ENCODE assay signal across 8 cellular contexts in the genomic region with DNA sequence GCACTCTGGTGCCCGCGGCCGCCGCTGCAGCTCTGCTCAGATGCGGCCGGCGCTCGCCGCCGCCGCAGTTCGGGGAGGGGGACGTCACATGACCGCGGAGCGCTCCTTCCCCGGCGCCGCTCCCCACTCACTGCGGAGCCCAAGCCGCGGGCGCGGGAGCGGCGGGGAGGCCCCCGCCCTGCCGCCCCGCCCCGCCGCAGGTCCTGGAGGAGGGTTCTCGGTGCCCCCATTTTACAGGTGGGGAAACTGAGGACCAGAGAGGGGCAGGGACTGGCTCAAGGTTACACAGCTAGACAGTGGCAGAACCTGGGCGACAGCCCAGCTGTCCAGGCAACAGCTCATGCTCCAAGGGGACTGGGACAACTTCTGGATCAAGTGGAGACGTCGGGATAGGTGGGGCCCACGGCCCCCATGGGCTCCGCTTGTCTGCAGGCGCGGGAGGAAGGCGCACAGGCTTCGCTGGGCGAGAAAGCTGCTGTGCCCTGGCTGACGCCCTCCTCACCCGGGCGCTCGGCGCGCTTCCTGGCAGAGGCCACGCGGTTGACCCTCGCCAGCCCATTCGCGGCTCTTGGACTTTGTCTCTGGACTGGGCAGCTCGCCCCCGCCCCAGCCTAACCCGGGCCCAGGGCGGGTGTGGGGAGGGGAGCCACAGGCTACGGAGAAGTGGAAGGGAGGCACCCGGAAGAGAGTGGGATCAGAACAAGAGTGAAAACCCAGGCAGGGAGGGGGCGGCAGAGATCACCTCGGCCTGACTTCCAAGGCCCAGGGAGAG. TPM values are rescaled to one million over a fixed set of nuclear protein-coding genes. Genes with fewer than 3 reads are reported as not detected.
A peak's percentile ranks its signal among the peaks of the same experiment; 100 is the strongest.
DNase-seq lines count a peak whose midpoint lies in the region; ATAC-seq and TF ChIP-seq lines count a peak whose summit lies in the region.

A gene (minus strand): TSS at position 71 of the 772 bp plus-strand sequence. CDS start 49,325 bp downstream, outside the sequence.

- H3K9ac ChIP-seq in SK-N-SH = no peak within 1 kb of the TSS

- TF ChIP-seq EP300 in SK-N-SH (IDR thresholded peaks at IDR 0.05; ENCODE audit: borderline replicate concordance in 1 of 2, low read depth in 1 of 2, low read length in 1 of 2) = no peak

- CTCF ChIA-PET in SK-N-SH (lab: Yijun Ruan, JAX) = interaction anchor here (0.6 to 1.7 kb wide), 5 partner anchors 9 to 34 kb away, joined by 3 to 11 read pairs (median 3); no protein-coding TSS in a partner anchor

- no peak within 1 kb of the TSS for H3K27ac Mint-ChIP-seq in chondrocyte (ENCODE audit: unreplicated experiment)

- no peaks in the 10 kb centered on the region for H3K36me3 Mint-ChIP-seq in chondrocyte (ENCODE audit: low read depth)

- H4K20me1 ChIP-seq in SK-N-SH (ENCODE audit: insufficient read depth) = peaks cover 7% of the 10 kb centered on the region; the same call in 1 of the 2 replicates

- TF ChIP-seq CTCF in SK-N-SH (IDR thresholded peaks at IDR 0.05) (no peak), chondrocyte (IDR thresholded peaks at IDR 0.05) (peak; percentile 36), lower lobe of right lung (IDR thresholded peaks at IDR 0.05) (no peak)

- TF ChIP-seq RAD21 in SK-N-SH (IDR thresholded peaks at IDR 0.05; ENCODE audit: low read length) = no peak

- H3K27ac ChIP-seq in SK-N-SH (ENCODE audit: low read depth in 2 of 2, low read length in 1 of 2) (no peak within 1 kb of the TSS), lower lobe of right lung (no peak within 1 kb of the TSS), temporal lobe (ENCODE audit: low read depth, low read length) (peak within 1 kb of the TSS; percentile 69)

- H3K9me2 ChIP-seq in SK-N-SH = no peaks in the 10 kb centered on the region

- H3K9me3 Mint-ChIP-seq in chondrocyte (ENCODE audit: low read depth) = no peaks in the 10 kb centered on the region

- no peaks in the 10 kb centered on the region for H3F3A ChIP-seq in SK-N-SH (replicated peaks; ENCODE audit: insufficient read depth)

- H3K9me3 ChIP-seq in SK-N-SH (no peaks in the 10 kb centered on the region), lower lobe of right lung (no peaks in the 10 kb centered on the region)

- WGBS in SK-N-SH (ENCODE audit: low lambda C conversion rate) = 74% methylated on average over 26 of the region's 61 CpGs

- H3K4me3 ChIP-seq in SK-N-SH (ENCODE audit: low read depth in 2 of 2, low read length in 1 of 2) (peak within 1 kb of the TSS in 1 of 2 experiments; percentile 44; a peak in 2 of 4 replicates), lower lobe of right lung (peak within 1 kb of the TSS; percentile 46)

- H3K4me3 Mint-ChIP-seq in chondrocyte (ENCODE audit: unreplicated experiment) = peak within 1 kb of the TSS; percentile 48

- H3K4me1 ChIP-seq in SK-N-SH (ENCODE audit: control insufficient read depth in 1 of 2, insufficient read depth in 2 of 2, low read depth in 1 of 2, low read length in 1 of 2) (peaks cover 9 to 30% of the 10 kb centered on the region in 2 experiments; a peak in 3 of 4 replicates), lower lobe of right lung (peaks cover 50% of the 10 kb centered on the region)

- H3K27me3 ChIP-seq in SK-N-SH (ENCODE audit: insufficient read depth) = peaks cover 8% of the 10 kb centered on the region; the same call in 1 of the 2 replicates
- H3K27me3 ChIP-seq in lower lobe of right lung (ENCODE audit: low read depth) = peaks cover 50% of the 10 kb centered on the region

- H2AFZ ChIP-seq in SK-N-SH (ENCODE audit: low read depth) = no peak within 1 kb of the TSS

- H3K4me2 ChIP-seq in SK-N-SH = peak within 1 kb of the TSS; percentile 71; the same call in 1 of the 2 replicates

- intact Hi-C loops in lower lobe of right lung (cut with DNase I) = no loop called here

- H3K36me3 ChIP-seq in SK-N-SH (replicated peaks in 1 of 2; ENCODE audit: control insufficient read depth in 1 of 2, insufficient read depth in 2 of 2, low read length in 1 of 2) (no peaks in the 10 kb centered on the region), lower lobe of right lung (no peaks in the 10 kb centered on the region)

- peaks cover under 1% of the 10 kb centered on the region for H3K27me3 Mint-ChIP-seq in chondrocyte (ENCODE audit: low read depth)

- POLR2A ChIA-PET in SK-N-SH (lab: Yijun Ruan, JAX) = no interaction called here

- H3K4me1 Mint-ChIP-seq in chondrocyte (ENCODE audit: low read depth) = peaks cover 37% of the 10 kb centered on the region

- no peaks in the 10 kb centered on the region for H3K79me2 ChIP-seq in SK-N-SH (ENCODE audit: insufficient read depth)

- ATAC-seq in lower lobe of right lung = peak; percentile 66 to 70
- ATAC-seq in GM18519 (IDR thresholded peaks at IDR 0.05; ENCODE audit: low FRiP score, unreplicated experiment) = no peak
- no peak for ATAC-seq in GM18498 (IDR thresholded peaks at IDR 0.05; ENCODE audit: unreplicated experiment)

- peak; percentile 35 to 48 for DNase-seq in stimulated activated CD4-positive, alpha-beta T cell treated with anti-CD3 and anti-CD28 coated beads, Interleukin-2, amount 100 ng/mL, for 24 hours
- no peak for DNase-seq in stimulated activated CD4-positive, alpha-beta T cell treated with anti-CD3 and anti-CD28 coated beads, Interleukin-12 subunit alpha, Interleukin-12 subunit beta, amount 100 ng/mL, for 4 hours
- peak; percentile 86 for DNase-seq in SK-N-SH
- peak; percentile 84 for DNase-seq in chondrocyte (ENCODE audit: low spot score)
- peak; percentile 63 for DNase-seq in lower lobe of right lung

TF ChIP-seq in SK-N-SH, 30 proteins besides CTCF, POLR2A, EP300 and RAD21:
- no peak for TF ChIP-seq RXRA (IDR thresholded peaks at IDR 0.05; ENCODE audit: borderline replicate concordance, low read depth)
- no peak for TF ChIP-seq MXI1 (IDR thresholded peaks at IDR 0.05; ENCODE audit: low read depth, low read length)
- TF ChIP-seq, protein P1, sequence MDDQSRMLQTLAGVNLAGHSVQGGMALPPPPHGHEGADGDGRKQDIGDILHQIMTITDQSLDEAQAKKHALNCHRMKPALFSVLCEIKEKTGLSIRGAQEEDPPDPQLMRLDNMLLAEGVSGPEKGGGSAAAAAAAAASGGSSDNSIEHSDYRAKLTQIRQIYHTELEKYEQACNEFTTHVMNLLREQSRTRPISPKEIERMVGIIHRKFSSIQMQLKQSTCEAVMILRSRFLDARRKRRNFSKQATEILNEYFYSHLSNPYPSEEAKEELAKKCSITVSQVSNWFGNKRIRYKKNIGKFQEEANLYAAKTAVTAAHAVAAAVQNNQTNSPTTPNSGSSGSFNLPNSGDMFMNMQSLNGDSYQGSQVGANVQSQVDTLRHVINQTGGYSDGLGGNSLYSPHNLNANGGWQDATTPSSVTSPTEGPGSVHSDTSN (IDR thresholded peaks at IDR 0.05) = no peak
- TF ChIP-seq, protein P2, sequence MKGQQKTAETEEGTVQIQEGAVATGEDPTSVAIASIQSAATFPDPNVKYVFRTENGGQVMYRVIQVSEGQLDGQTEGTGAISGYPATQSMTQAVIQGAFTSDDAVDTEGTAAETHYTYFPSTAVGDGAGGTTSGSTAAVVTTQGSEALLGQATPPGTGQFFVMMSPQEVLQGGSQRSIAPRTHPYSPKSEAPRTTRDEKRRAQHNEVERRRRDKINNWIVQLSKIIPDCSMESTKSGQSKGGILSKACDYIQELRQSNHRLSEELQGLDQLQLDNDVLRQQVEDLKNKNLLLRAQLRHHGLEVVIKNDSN (IDR thresholded peaks at IDR 0.05; ENCODE audit: borderline replicate concordance, low read depth) = peak; percentile 67; the same call in 1 of the 2 replicates

RNA-seq across cellular contexts. Expression of the gene that starts here (rescaled TPM):
- polyA plus RNA-seq in SK-N-SH (2012; rRNA removed) = 0.78 and 0.99 TPM in 2 replicates
- 0.53 and 0.84 TPM in 2 replicates for polyA plus RNA-seq in SK-N-SH (2012; cell fraction: cytosol; rRNA removed)
- polyA plus RNA-seq in SK-N-SH (2012; cell fraction: nucleus; rRNA removed) = 0.89 and 1.3 TPM in 2 replicates
- 1.1 to 2.2 TPM (median 1.8 TPM) in 3 replicates for total RNA-seq in chondrocyte
- 33.7 TPM for total RNA-seq in lower lobe of right lung
- 22.6 TPM for total RNA-seq in temporal lobe

Comparison
In these comparisons a context has a peak if more than half of its experiments do, and no peak if none do; other contexts are left out.
1. ATAC-seq: peak in lower lobe of right lung (2 of 2); none in GM18519 (single experiment) and GM18498 (single experiment).